In the genomic region with DNA sequence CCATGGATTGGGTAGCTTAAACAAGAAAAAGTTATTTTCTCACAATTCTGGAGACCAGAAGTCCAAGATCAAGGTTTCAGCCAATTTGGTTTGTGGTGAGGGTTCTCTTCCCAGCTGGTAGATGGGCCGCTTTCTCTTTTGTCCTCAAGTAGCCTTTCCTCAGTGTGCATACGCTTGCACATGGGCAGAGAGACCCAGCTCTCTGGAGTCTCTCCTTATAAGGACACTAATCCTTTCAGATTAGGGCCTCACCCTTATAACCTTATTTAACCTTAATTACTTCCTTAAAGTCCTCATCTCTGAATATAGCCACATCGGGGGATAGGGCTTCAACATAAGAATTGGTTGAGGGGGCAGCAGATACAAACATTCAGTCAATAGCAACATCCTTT, we compare ENCODE assay signal across 17 cellular contexts.
DNase-seq lines count a peak whose midpoint lies in the region; ATAC-seq, FAIRE-seq and TF ChIP-seq lines count a peak whose summit lies in the region.
"Had no signal": no experiment of that assay in that cellular context is flagged by ENCODE, and none has a peak within 500 bp of the region (broad histone marks: within the 10 kb centered on the region; RNA-seq: fewer than 3 reads in every experiment).

No MANE protein-coding gene starts in this region.

- peaks cover 5% of the 10 kb centered on the region; the same call in 1 of the 2 replicates for H3F3A ChIP-seq in PC-9 (ENCODE audit: insufficient read depth, low read depth)

- TF ChIP-seq CTCF in PC-9 (conservative IDR thresholded peaks at IDR 0.05) = no peak
- no peak for TF ChIP-seq CTCF in K562 (IDR thresholded peaks at IDR 0.05 in 2 of 3, conservative IDR thresholded peaks at IDR 0.05 in 1 of 3; ENCODE audit: insufficient read depth in 2 of 3, low read depth in 1 of 3, low read length in 3 of 3)

- H3K79me2 ChIP-seq in PC-9 (ENCODE audit: low read depth) = no peaks in the 10 kb centered on the region
- H3K79me2 ChIP-seq in K562 (ENCODE audit: control insufficient read depth, insufficient read depth, low read length) = no peaks in the 10 kb centered on the region

- POLR2A ChIA-PET in PC-9 (lab: Charles Lee; ENCODE audit: unreplicated experiment) = no interaction called here
- POLR2A ChIA-PET in K562 (lab: Yijun Ruan, JAX) = no interaction called here

- H4K20me1 ChIP-seq in PC-9 (ENCODE audit: insufficient read depth) (no peaks in the 10 kb centered on the region), K562 (replicated peaks; ENCODE audit: control insufficient read depth, insufficient read depth, low read length) (no peaks in the 10 kb centered on the region)

- H3K9me1 ChIP-seq in K562 (ENCODE audit: control insufficient read depth, insufficient read depth, low read length) = no peaks in the 10 kb centered on the region

- TF ChIP-seq POLR2A in K562 (conservative IDR thresholded peaks at IDR 0.05) = no peak

- BruUV-seq in PC-9 (replicated peaks; lab: Mats Ljungman, UMichigan) = no TSS peak
- no TSS peak for BruUV-seq in K562 (replicated peaks; lab: Mats Ljungman, UMichigan)

- H3K27ac ChIP-seq in PC-9 = 0 out of 2 replicates have a peak overlapping the region, but pooled peaks have one; percentile 18
- no peak overlapping the region for H3K27ac ChIP-seq in K562 (ENCODE audit: extremely low read depth, low read depth, low read length)

- H3K4me2 ChIP-seq in PC-9 (peak overlapping the region; percentile 17), K562 (ENCODE audit: insufficient read depth, low read length) (no peak overlapping the region)

- no peak for TF ChIP-seq RAD21 in K562 (CRISPR knock-in tag; conservative IDR thresholded peaks at IDR 0.05 in 1 of 2, IDR thresholded peaks at IDR 0.05 in 1 of 2)

- CTCF ChIA-PET in PC-9 (lab: Charles Lee) (no interaction called here), K562 (lab: Yijun Ruan, JAX; ENCODE audit: low intra/inter-chr PET ratio) (no interaction called here)

- FAIRE-seq in K562 (lab: Jason Lieb, UNC) (no peak), urothelium cell line (lab: Jason Lieb, UNC) (no peak)
- FAIRE-seq: GM12878, H1 had no signal

- H3K4me3 ChIP-seq in PC-9 (no peak overlapping the region), K562 (no peak overlapping the region)
- H3K4me3 ChIP-seq: GM12878 had no signal

- intact Hi-C loops in PC-9 (cut with micrococcal nuclease; ENCODE audit: unreplicated experiment) (no loop called here), K562 (cut with micrococcal nuclease) (no loop called here)

- in situ Hi-C loops in K562 (cut with MboI) = no loop called here

- no peak overlapping the region for H3K9ac ChIP-seq in K562 (ENCODE audit: insufficient read depth in 1 of 2, low read depth in 2 of 2, low read length in 2 of 2)

- DNase-seq in NCI-H82 (lab: John Stamatoyannopoulos, UW) (peak; percentile 97), PC-9 (no peak), K562 (ENCODE audit: extremely low read depth in 1 of 4, low spot score in 3 of 4) (no peak), urothelium cell line (ENCODE audit: low spot score) (no peak), Kasumi-1 (lab: John Stamatoyannopoulos, UW) (no peak)
- DNase-seq: C1 segment of cervical spinal cord; Calu3; CD4-positive, alpha-beta memory T cell; COR-L47; DMS79; EL; GDM1; H7; HCEC 1CT had no signal

- no peaks in the 10 kb centered on the region for H3K9me2 ChIP-seq in PC-9 (ENCODE audit: insufficient read depth)

- no peaks in the 10 kb centered on the region for H3K27me3 ChIP-seq in PC-9 (ENCODE audit: insufficient read depth, low read depth)
- no peaks in the 10 kb centered on the region for H3K27me3 ChIP-seq in K562 (ENCODE audit: control insufficient read depth in 2 of 2, insufficient read depth in 2 of 2, low read length in 2 of 2)

- TF ChIP-seq EP300 in K562 (IDR thresholded peaks at IDR 0.05; ENCODE audit: low read length) = no peak

- H3K9me3 ChIP-seq in PC-9 (ENCODE audit: insufficient read depth, low read depth) = no peaks in the 10 kb centered on the region
- H3K9me3 ChIP-seq in K562 (replicated peaks; ENCODE audit: control insufficient read depth, insufficient read depth, low read depth, low read length) = no peaks in the 10 kb centered on the region

- H3K4me1 ChIP-seq in PC-9 (replicated peaks; ENCODE audit: insufficient read depth) = peaks cover 20% of the 10 kb centered on the region
- H3K4me1 ChIP-seq in K562 (replicated peaks in 1 of 2; ENCODE audit: control insufficient read depth in 2 of 2, insufficient read depth in 2 of 2, low read length in 2 of 2) = peaks cover 29 to 73% of the 10 kb centered on the region in 2 experiments

- H2AFZ ChIP-seq in PC-9 (no peak overlapping the region), K562 (ENCODE audit: low read depth, low read length) (no peak overlapping the region)

- ATAC-seq in K562 (no peak), GM19023 (IDR thresholded peaks at IDR 0.05; ENCODE audit: unreplicated experiment) (no peak)

- 84% methylated on average over 3 of the region's 3 CpGs for WGBS in K562 (ENCODE audit: insufficient coverage, low coverage, missing lambda C conversion rate)

- H3K36me3 ChIP-seq in PC-9 (ENCODE audit: low read depth) (no peaks in the 10 kb centered on the region), K562 (ENCODE audit: control insufficient read depth, insufficient read depth, low read length) (no peaks in the 10 kb centered on the region)

TF ChIP-seq in K562, 482 proteins besides CTCF, POLR2A, EP300 and RAD21:
- TF ChIP-seq NRF1 (conservative IDR thresholded peaks at IDR 0.05 in 1 of 2, IDR thresholded peaks at IDR 0.05 in 1 of 2) (peak; percentile 79 to 81), TAL1 (IDR thresholded peaks at IDR 0.05) (no peak), L3MBTL2 (IDR thresholded peaks at IDR 0.05) (peak; percentile 27)
TF ChIP-seq in K562: peak in this region for 2.
